11 cellular contexts compared by ENCODE assay signal in the genomic region with DNA sequence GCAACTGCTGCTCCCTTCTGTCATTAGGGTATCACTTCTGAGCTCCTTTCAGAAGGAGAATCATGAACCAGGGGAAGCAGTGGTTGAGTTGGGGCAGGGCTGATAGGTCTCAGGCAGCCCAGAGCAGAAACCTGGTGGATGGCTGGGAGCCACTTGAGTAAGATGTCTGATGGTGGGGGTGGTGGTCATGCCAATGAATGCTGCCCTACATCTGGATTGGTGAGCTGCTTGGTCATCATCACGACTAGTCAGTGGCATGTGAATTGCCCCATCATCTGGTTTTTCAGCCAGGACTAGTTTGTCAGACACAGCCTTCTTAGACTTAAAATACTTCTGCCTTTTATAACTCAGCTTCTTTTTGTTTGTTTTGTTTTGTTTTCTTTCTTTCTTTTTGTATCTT. TPM values are rescaled to one million over a fixed set of nuclear protein-coding genes. Genes with fewer than 3 reads are reported as not detected.
DNase-seq lines count a peak whose midpoint lies in the region; TF ChIP-seq lines count a peak whose summit lies in the region.
"Had no signal": no experiment of that assay in that cellular context is flagged by ENCODE, and none has a peak within 500 bp of the region (broad histone marks: within the 10 kb centered on the region; RNA-seq: fewer than 3 reads in every experiment).

No MANE protein-coding gene starts in this region.

- H3K27ac Mint-ChIP-seq in progenitor cell of endocrine pancreas, result no peak overlapping the region

- peaks cover 33% of the 10 kb centered on the region for H3K4me1 Mint-ChIP-seq in progenitor cell of endocrine pancreas (ENCODE audit: low read depth)

- H3K27me3 Mint-ChIP-seq in progenitor cell of endocrine pancreas, result peaks cover 6% of the 10 kb centered on the region

- H3K4me3 ChIP-seq in epithelial cell of esophagus (ENCODE audit: low read length), result no peak overlapping the region

- H3K4me3 Mint-ChIP-seq in progenitor cell of endocrine pancreas (ENCODE audit: low read depth), result peak overlapping the region; percentile 98

- H3K36me3 Mint-ChIP-seq in progenitor cell of endocrine pancreas (ENCODE audit: insufficient read depth), result peaks cover under 1% of the 10 kb centered on the region

- DNase-seq in SIG-M5 treated with dmso at 0.1 percent for 504 hours (lab: John Stamatoyannopoulos, UW; ENCODE audit: unreplicated experiment), result peak; percentile 17
- DNase-seq in SIG-M5 (lab: John Stamatoyannopoulos, UW), result no peak
- peak; percentile 26 for DNase-seq in MV-4-11 (lab: John Stamatoyannopoulos, UW)
- peak; percentile 96 for DNase-seq in epithelial cell of esophagus (ENCODE audit: low read depth)
- DNase-seq in progenitor cell of endocrine pancreas (ENCODE audit: low spot score, unreplicated experiment), result no peak
- DNase-seq in NOMO-1 treated with DMSO at 0.1 percent for 48 hours (lab: John Stamatoyannopoulos, UW; ENCODE audit: unreplicated experiment), result no peak
- DNase-seq in KG1 (lab: John Stamatoyannopoulos, UW), result no peak
- no peak for DNase-seq in GOT3 (lab: John Stamatoyannopoulos, UW)
- DNase-seq: activated CD4-positive, alpha-beta T cell treated with anti-CD3 and anti-CD28 coated beads for 48 hours; NCI-H526; small intestine had no signal

- no peaks in the 10 kb centered on the region for H3K9me3 Mint-ChIP-seq in progenitor cell of endocrine pancreas (ENCODE audit: low read depth)

- no peak for TF ChIP-seq CTCF in epithelial cell of esophagus (IDR thresholded peaks at IDR 0.05; ENCODE audit: insufficient read depth, low read depth, low read length, missing control alignments)
- TF ChIP-seq CTCF in progenitor cell of endocrine pancreas (IDR thresholded peaks at IDR 0.05; ENCODE audit: unreplicated experiment), result no peak

RNA-seq across cellular contexts. Expression of gene GID4, which starts 2.6 kb away (rescaled TPM):
- 10.2 and 12.1 TPM in 2 replicates for total RNA-seq in progenitor cell of endocrine pancreas

RNA-seq across cellular contexts. Expression of gene ATPAF2, which starts 2.8 kb away (rescaled TPM):
- total RNA-seq in progenitor cell of endocrine pancreas, result 25.3 and 31.5 TPM in 2 replicates

RNA-seq across cellular contexts. Expression of gene DRG2, which starts 46.0 kb away (rescaled TPM):
- 42.9 and 49.3 TPM in 2 replicates for total RNA-seq in progenitor cell of endocrine pancreas

Comparison
In these comparisons a context has a peak if more than half of its experiments do, and no peak if none do; other contexts are left out.
1. DNase-seq: peak in SIG-M5 treated with dmso at 0.1 percent for 504 hours (single experiment), MV-4-11 (single experiment) and epithelial cell of esophagus (single experiment); none in SIG-M5 (single experiment), progenitor cell of endocrine pancreas (single experiment), NOMO-1 treated with DMSO at 0.1 percent for 48 hours (single experiment), KG1 (single experiment) and GOT3 (single experiment).